Comparison of ENCODE assay signal across 37 cellular contexts in the genomic region with DNA sequence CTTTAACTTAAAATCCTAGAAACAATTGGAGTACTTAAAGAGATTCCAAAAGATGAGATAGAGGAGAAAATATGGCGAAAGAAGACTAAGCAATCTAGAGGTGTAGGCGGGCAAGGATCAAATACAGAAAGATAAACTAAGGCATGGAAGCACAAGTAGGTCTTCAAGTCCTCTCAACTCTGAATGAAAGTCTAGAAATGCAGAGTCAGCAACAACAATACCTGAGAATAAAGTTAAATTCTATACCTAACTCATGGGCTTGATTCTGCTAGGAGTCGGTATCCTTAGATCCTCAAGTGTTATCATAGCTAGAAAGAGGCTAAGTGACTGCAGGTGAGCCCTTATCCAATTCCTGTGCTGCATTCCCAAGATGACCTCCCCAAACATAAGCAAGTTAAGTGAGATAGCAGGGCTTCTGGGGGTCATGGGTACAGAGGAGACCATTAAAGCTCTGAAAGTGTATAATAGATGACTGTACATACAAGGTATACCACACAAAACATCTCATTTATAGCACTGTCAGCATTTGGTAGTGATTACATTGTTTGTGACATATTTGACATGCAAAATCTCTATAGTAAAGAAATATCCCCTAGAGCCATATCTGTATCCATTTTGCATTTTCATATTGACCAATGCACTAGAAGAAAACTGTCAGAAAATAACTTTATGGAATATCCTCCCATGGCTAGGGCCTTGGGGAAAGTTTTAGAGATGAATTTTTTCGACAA.
"Had no signal": no experiment of that assay in that cellular context is flagged by ENCODE, and none has a peak within 500 bp of the region (broad histone marks: within the 10 kb centered on the region; RNA-seq: fewer than 3 reads in every experiment).

No MANE protein-coding gene starts in this region.

- ATAC-seq: activated CD4-positive, alpha-beta T cell treated with anti-CD3 and anti-CD28 coated beads for 36 hours; activated CD4-positive, CD25-positive, alpha-beta regulatory T cell treated with anti-CD3 and anti-CD28 coated beads, Interleukin-2, amount 50 U/mL, for 24 hours; activated CD8-positive, alpha-beta memory T cell treated with anti-CD3 and anti-CD28 coated beads, Interleukin-2, amount 10 ng/mL, durations not matched to agents 7 days and 5 days; activated CD8-positive, alpha-beta T cell treated with anti-CD3 and anti-CD28 coated beads, Interleukin-2, amount 10 ng/mL, durations not matched to agents 7 days and 5 days; gastroesophageal sphincter; heart right ventricle; T-helper 17 cell had no signal

- H3K79me2 ChIP-seq: hepatocyte had no signal

- H2AFZ ChIP-seq: hepatocyte had no signal

- H3K4me2 ChIP-seq: hepatocyte had no signal

- H3K4me1 ChIP-seq: adrenal gland, ascending aorta, colonic mucosa, gastroesophageal sphincter had no signal

- H3K27ac ChIP-seq: adrenal gland, ascending aorta, breast epithelium, cardiac muscle cell, colonic mucosa, epithelial cell of prostate, esophagus squamous epithelium, gastroesophageal sphincter, heart right ventricle, hepatocyte, WERI-Rb-1 had no signal

- H3K36me3 Mint-ChIP-seq: activated CD4-positive, alpha-beta memory T cell treated with anti-CD3 and anti-CD28 coated beads for 36 hours; activated naive CD8-positive, alpha-beta T cell; brain had no signal

- H3K4me3 ChIP-seq: adrenal gland, ascending aorta, breast epithelium, cardiac muscle cell, colonic mucosa, esophagus squamous epithelium, gastroesophageal sphincter, heart right ventricle, hepatocyte had no signal

- H3K9me3 ChIP-seq: adrenal gland, ascending aorta, breast epithelium, colonic mucosa, esophagus squamous epithelium, gastroesophageal sphincter, heart right ventricle had no signal

- H3K27me3 ChIP-seq: adrenal gland, ascending aorta, breast epithelium, cardiac muscle cell, colonic mucosa, gastroesophageal sphincter, heart right ventricle, hepatocyte had no signal

- H3K27ac Mint-ChIP-seq: activated B cell treated with CpG ODN at 0.5 μM for 24 hours; activated CD4-positive, alpha-beta memory T cell treated with anti-CD3 and anti-CD28 coated beads for 36 hours; activated CD4-positive, alpha-beta T cell treated with anti-CD3 and anti-CD28 coated beads for 36 hours; activated CD4-positive, alpha-beta T cell treated with anti-CD3 and anti-CD28 coated beads, Interleukin-2, amount 10 ng/mL, durations not matched to agents 24 days and 14 days; activated CD8-positive, alpha-beta memory T cell treated with anti-CD3 and anti-CD28 coated beads, Interleukin-2, amount 10 ng/mL, durations not matched to agents 7 days and 5 days; activated CD8-positive, alpha-beta T cell treated with anti-CD3 and anti-CD28 coated beads, Interleukin-2, amount 10 ng/mL, durations not matched to agents 7 days and 5 days; activated naive CD8-positive, alpha-beta T cell; activated T-helper 1 cell treated with anti-CD3 and anti-CD28 coated beads, Interleukin-12 subunit alpha, Interleukin-12 subunit beta, Interleukin-2, Interleukin-4 antibody, amounts not matched to agents 30 ng/mL and 10 ng/mL and 1 ng/mL, durations not matched to agents 14 hours and 24 hours and 36 hours; activated T-helper 2 cell treated with anti-CD3 and anti-CD28 coated beads, Interferon-gamma antibody, Interleukin-2, Interleukin-4, amounts not matched to agents 10 μg/mL and 5 μg/mL and 100 μg/mL, durations not matched to agents 14 hours and 24 hours and 36 hours; T-helper 17 cell; T-helper 2 cell treated with Interferon-gamma antibody and Interleukin-4, amounts not matched to agents 5 μg/mL and 100 μg/mL, for 36 hours had no signal

- H3K4me3 Mint-ChIP-seq: activated B cell treated with CpG ODN at 0.5 μM for 24 hours; activated CD4-positive, alpha-beta memory T cell treated with anti-CD3 and anti-CD28 coated beads for 36 hours; activated CD4-positive, alpha-beta T cell treated with anti-CD3 and anti-CD28 coated beads for 36 hours; activated CD4-positive, alpha-beta T cell treated with anti-CD3 and anti-CD28 coated beads, Interleukin-2, amount 10 ng/mL, durations not matched to agents 24 days and 14 days; activated CD8-positive, alpha-beta memory T cell treated with anti-CD3 and anti-CD28 coated beads, Interleukin-2, amount 10 ng/mL, durations not matched to agents 7 days and 5 days; activated CD8-positive, alpha-beta T cell treated with anti-CD3 and anti-CD28 coated beads, Interleukin-2, amount 10 ng/mL, durations not matched to agents 7 days and 5 days; activated naive CD8-positive, alpha-beta T cell; activated T-helper 1 cell treated with anti-CD3 and anti-CD28 coated beads, Interleukin-12 subunit alpha, Interleukin-12 subunit beta, Interleukin-2, Interleukin-4 antibody, amounts not matched to agents 30 ng/mL and 10 ng/mL and 1 ng/mL, durations not matched to agents 14 hours and 24 hours and 36 hours; brain; T-helper 17 cell; T-helper 2 cell treated with Interferon-gamma antibody and Interleukin-4, amounts not matched to agents 5 μg/mL and 100 μg/mL, for 36 hours had no signal

- FAIRE-seq: endometrium, endothelial cell of umbilical vein had no signal

- DNase-seq: activated B cell treated with CpG ODN at 0.5 μM for 24 hours; activated CD4-positive, alpha-beta memory T cell treated with anti-CD3 and anti-CD28 coated beads for 36 hours; activated CD4-positive, alpha-beta T cell treated with anti-CD3 and anti-CD28 coated beads for 36 hours; activated CD4-positive, alpha-beta T cell treated with anti-CD3 and anti-CD28 coated beads, Interleukin-2, amount 10 ng/mL, durations not matched to agents 24 days and 14 days; activated CD8-positive, alpha-beta memory T cell treated with anti-CD3 and anti-CD28 coated beads, Interleukin-2, amount 10 ng/mL, durations not matched to agents 7 days and 5 days; activated CD8-positive, alpha-beta memory T cell treated with anti-CD3 and anti-CD28 coated beads, Interleukin-2, amount 50 U/mL, for 4 hours; activated CD8-positive, alpha-beta T cell treated with anti-CD3 and anti-CD28 coated beads, Interleukin-2, amount 10 ng/mL, durations not matched to agents 7 days and 5 days; activated effector memory CD4-positive, alpha-beta T cell treated with anti-CD3 and anti-CD28 coated beads, Interleukin-2, amount 50 U/mL, for 16 hours; activated naive CD4-positive, alpha-beta T cell; activated naive CD4-positive, alpha-beta T cell treated with anti-CD3 and anti-CD28 coated beads, Interleukin-2, amount 50 U/mL, for 16 hours; activated T-cell treated with anti-CD3 and anti-CD28 coated beads, Interleukin-2, amount 50 U/mL, for 1 hour; activated T-cell treated with anti-CD3 and anti-CD28 coated beads, Interleukin-2, amount 50 U/mL, for 48 hours; adrenal gland; central memory CD4-positive, alpha-beta T cell; cerebellar nuclear complex; colonic mucosa; effector CD8-positive, alpha-beta T cell; esophagus squamous epithelium; foreskin melanocyte; heart right ventricle; T-helper 17 cell; T1000; WERI-Rb-1 had no signal

- H3K27me3 Mint-ChIP-seq: brain had no signal

- H3K36me3 ChIP-seq: adrenal gland, ascending aorta, breast epithelium, cardiac muscle cell, colonic mucosa, esophagus squamous epithelium, gastroesophageal sphincter, heart right ventricle, WERI-Rb-1 had no signal

- H3K9me3 Mint-ChIP-seq: activated B cell treated with CpG ODN at 0.5 μM for 24 hours; activated CD4-positive, alpha-beta memory T cell treated with anti-CD3 and anti-CD28 coated beads for 36 hours; activated T-helper 1 cell treated with anti-CD3 and anti-CD28 coated beads, Interleukin-12 subunit alpha, Interleukin-12 subunit beta, Interleukin-2, Interleukin-4 antibody, amounts not matched to agents 30 ng/mL and 10 ng/mL and 1 ng/mL, durations not matched to agents 14 hours and 24 hours and 36 hours; activated T-helper 2 cell treated with anti-CD3 and anti-CD28 coated beads, Interferon-gamma antibody, Interleukin-2, Interleukin-4, amounts not matched to agents 10 μg/mL and 5 μg/mL and 100 μg/mL, durations not matched to agents 14 hours and 24 hours and 36 hours; brain; T-helper 2 cell treated with Interferon-gamma antibody and Interleukin-4, amounts not matched to agents 5 μg/mL and 100 μg/mL, for 36 hours had no signal
